Comparison of ENCODE assay signal across 11 cellular contexts in genomic region chr6:158039571-158040050, GRCh38. TPM values are rescaled to one million over a fixed set of nuclear protein-coding genes. Genes with fewer than 3 reads are reported as not detected.
A peak's percentile ranks its signal among the peaks of the same experiment; 100 is the strongest.
DNase-seq lines count a peak whose midpoint lies in the region; ATAC-seq lines count a peak whose summit lies in the region.
"Had no signal": no experiment of that assay in that cellular context is flagged by ENCODE, and none has a peak within 500 bp of the region (broad histone marks: within the 10 kb centered on the region; RNA-seq: fewer than 3 reads in every experiment).

No MANE protein-coding gene starts in this region.

- H3K36me3 Mint-ChIP-seq in activated CD4-positive, alpha-beta T cell treated with anti-CD3 and anti-CD28 coated beads, Interleukin-2, amount 10 ng/mL, durations not matched to agents 7 days and 5 days (ENCODE audit: low read depth), result peaks cover 32% of the 10 kb centered on the region
- peaks cover 32% of the 10 kb centered on the region for H3K36me3 Mint-ChIP-seq in activated CD4-positive, alpha-beta memory T cell treated with anti-CD3 and anti-CD28 coated beads for 36 hours

- intact Hi-C loops in activated CD4-positive, alpha-beta memory T cell treated with anti-CD3 and anti-CD28 coated beads for 36 hours (cut with micrococcal nuclease), result no loop called here
- intact Hi-C loops in left ventricle myocardium superior (cut with micrococcal nuclease), result no loop called here

- H3K27me3 Mint-ChIP-seq in activated CD4-positive, alpha-beta T cell treated with anti-CD3 and anti-CD28 coated beads, Interleukin-2, amount 10 ng/mL, durations not matched to agents 7 days and 5 days, result no peaks in the 10 kb centered on the region
- H3K27me3 Mint-ChIP-seq in activated CD4-positive, alpha-beta memory T cell treated with anti-CD3 and anti-CD28 coated beads for 36 hours, result no peaks in the 10 kb centered on the region
- H3K27me3 Mint-ChIP-seq: central memory CD8-positive, alpha-beta T cell had no signal

- H3K4me1 Mint-ChIP-seq in activated CD4-positive, alpha-beta T cell treated with anti-CD3 and anti-CD28 coated beads, Interleukin-2, amount 10 ng/mL, durations not matched to agents 7 days and 5 days, result peaks cover 32% of the 10 kb centered on the region
- peaks cover 25% of the 10 kb centered on the region for H3K4me1 Mint-ChIP-seq in activated CD4-positive, alpha-beta memory T cell treated with anti-CD3 and anti-CD28 coated beads for 36 hours (ENCODE audit: low read depth)

- peak overlapping the region; percentile 85 for H3K27ac ChIP-seq in substantia nigra (ENCODE audit: low read depth, low read length, poor library complexity, severe bottlenecking)
- H3K27ac ChIP-seq: BLaER1 had no signal

- H3K9me3 Mint-ChIP-seq in activated CD4-positive, alpha-beta T cell treated with anti-CD3 and anti-CD28 coated beads, Interleukin-2, amount 10 ng/mL, durations not matched to agents 7 days and 5 days, result no peaks in the 10 kb centered on the region
- no peaks in the 10 kb centered on the region for H3K9me3 Mint-ChIP-seq in activated CD4-positive, alpha-beta memory T cell treated with anti-CD3 and anti-CD28 coated beads for 36 hours

- peak overlapping the region; percentile 27 for H3K27ac Mint-ChIP-seq in activated CD4-positive, alpha-beta T cell treated with anti-CD3 and anti-CD28 coated beads, Interleukin-2, amount 10 ng/mL, durations not matched to agents 7 days and 5 days
- H3K27ac Mint-ChIP-seq in activated CD4-positive, alpha-beta memory T cell treated with anti-CD3 and anti-CD28 coated beads for 36 hours, result no peak overlapping the region

- ATAC-seq in left ventricle myocardium superior, result no peak
- ATAC-seq in GM19452 (IDR thresholded peaks at IDR 0.05; ENCODE audit: unreplicated experiment), result no peak

- CTCF ChIA-PET in activated CD4-positive, alpha-beta T cell treated with anti-CD3 and anti-CD28 coated beads, Interleukin-2, amount 10 ng/mL, durations not matched to agents 7 days and 5 days (lab: Charles Lee), result interaction anchor here (3.4 kb wide), 1 partner anchor 13 kb away, joined by 16 read pairs; no protein-coding TSS in a partner anchor
- CTCF ChIA-PET in activated CD4-positive, alpha-beta memory T cell treated with anti-CD3 and anti-CD28 coated beads for 36 hours (lab: Charles Lee), result no interaction called here

- no peak overlapping the region for H3K4me3 Mint-ChIP-seq in activated CD4-positive, alpha-beta T cell treated with anti-CD3 and anti-CD28 coated beads, Interleukin-2, amount 10 ng/mL, durations not matched to agents 7 days and 5 days
- no peak overlapping the region for H3K4me3 Mint-ChIP-seq in activated CD4-positive, alpha-beta memory T cell treated with anti-CD3 and anti-CD28 coated beads for 36 hours
- H3K4me3 Mint-ChIP-seq: central memory CD8-positive, alpha-beta T cell had no signal

- peak; percentile 25 for DNase-seq in activated CD4-positive, alpha-beta T cell treated with anti-CD3 and anti-CD28 coated beads, Interleukin-2, amount 10 ng/mL, durations not matched to agents 7 days and 5 days
- DNase-seq in activated CD4-positive, alpha-beta T cell treated with anti-CD3 and anti-CD28 coated beads, Interleukin-2, amount 50 U/mL, for 48 hours, result no peak
- peak; percentile 48 for DNase-seq in activated CD4-positive, alpha-beta memory T cell treated with anti-CD3 and anti-CD28 coated beads for 36 hours
- DNase-seq in left ventricle myocardium superior, result peak; percentile 63
- DNase-seq in substantia nigra (lab: John Stamatoyannopoulos, UW), result peak in 25 of 49 donors; percentile 14 to 77 (median 50)
- DNase-seq in AML-193 (lab: John Stamatoyannopoulos, UW), result no peak
- DNase-seq in DMS 273 treated with DMSO at 0.1 percent for 48 hours (lab: John Stamatoyannopoulos, UW), result no peak
- DNase-seq: GOT3 had no signal

- POLR2A ChIA-PET in activated CD4-positive, alpha-beta T cell treated with anti-CD3 and anti-CD28 coated beads, Interleukin-2, amount 10 ng/mL, durations not matched to agents 7 days and 5 days (lab: Charles Lee), result no interaction called here
- POLR2A ChIA-PET in activated CD4-positive, alpha-beta memory T cell treated with anti-CD3 and anti-CD28 coated beads for 36 hours (lab: Charles Lee), result no interaction called here

RNA-seq across cellular contexts. Expression of gene SYNJ2, which starts 57.9 kb away (rescaled TPM):
- 10 to 100 TPM; 35.8 to 39.0 TPM for total RNA-seq in activated CD4-positive, alpha-beta T cell treated with anti-CD3 and anti-CD28 coated beads, Interleukin-2, amount 10 ng/mL, durations not matched to agents 7 days and 5 days
- total RNA-seq in activated CD4-positive, alpha-beta memory T cell treated with anti-CD3 and anti-CD28 coated beads for 36 hours, result 10 to 100 TPM; 32.2 to 32.3 TPM
- total RNA-seq in left ventricle myocardium superior, result 14.7 TPM

Comparison
In these comparisons a context has a peak if more than half of its experiments do, and no peak if none do; other contexts are left out.
1. DNase-seq: peak in activated CD4-positive, alpha-beta T cell treated with anti-CD3 and anti-CD28 coated beads, Interleukin-2, amount 10 ng/mL, durations not matched to agents 7 days and 5 days (single experiment), activated CD4-positive, alpha-beta memory T cell treated with anti-CD3 and anti-CD28 coated beads for 36 hours (single experiment), left ventricle myocardium superior (single experiment) and substantia nigra (25 of 49); none in activated CD4-positive, alpha-beta T cell treated with anti-CD3 and anti-CD28 coated beads, Interleukin-2, amount 50 U/mL, for 48 hours (0 of 2), AML-193 (0 of 2) and DMS 273 treated with DMSO at 0.1 percent for 48 hours (single experiment).